ENCODE assay signal across 14 cellular contexts in genomic region chr6:88730602-88731001, GRCh38.
DNase-seq lines count a peak whose midpoint lies in the region; ATAC-seq, FAIRE-seq and TF ChIP-seq lines count a peak whose summit lies in the region.
"Had no signal": no experiment of that assay in that cellular context is flagged by ENCODE, and none has a peak within 500 bp of the region (broad histone marks: within the 10 kb centered on the region; RNA-seq: fewer than 3 reads in every experiment).

No MANE protein-coding gene starts in this region.

- H3K27ac ChIP-seq in PC-9 (no peak overlapping the region), endothelial cell of umbilical vein (ENCODE audit: insufficient read depth, low read depth, low read length) (peak overlapping the region; percentile 35)
- H3K27ac ChIP-seq in CD4-positive, alpha-beta T cell (ENCODE audit: low read depth, low read length) = no peak overlapping the region
- H3K27ac ChIP-seq: cardiac muscle cell had no signal

- peak overlapping the region; percentile 19; the same call in 1 of the 2 replicates for H3K4me2 ChIP-seq in PC-9
- no peak overlapping the region for H3K4me2 ChIP-seq in endothelial cell of umbilical vein (ENCODE audit: insufficient read depth, low read length)

- no peaks in the 10 kb centered on the region for H3K27me3 ChIP-seq in PC-9 (ENCODE audit: insufficient read depth, low read depth)
- no peaks in the 10 kb centered on the region for H3K27me3 ChIP-seq in endothelial cell of umbilical vein (ENCODE audit: control insufficient read depth in 2 of 2, insufficient read depth in 2 of 2, low read length in 2 of 2)
- no peaks in the 10 kb centered on the region for H3K27me3 ChIP-seq in CD4-positive, alpha-beta T cell (ENCODE audit: control insufficient read depth, insufficient read depth, low read length)
- H3K27me3 ChIP-seq: cardiac muscle cell had no signal

- POLR2A ChIA-PET in PC-9 (lab: Charles Lee; ENCODE audit: unreplicated experiment) = no interaction called here
- POLR2A ChIA-PET in endothelial cell of umbilical vein (lab: Charles Lee) = no interaction called here
- POLR2A ChIA-PET in CD4-positive, alpha-beta T cell (lab: Charles Lee) = no interaction called here

- no peaks in the 10 kb centered on the region for H3K9me3 Mint-ChIP-seq in CD4-positive, alpha-beta T cell

- TF ChIP-seq POLR2A in endothelial cell of umbilical vein (IDR thresholded peaks at IDR 0.05; ENCODE audit: low read depth, low read length) = no peak

- no peak overlapping the region for H3K4me3 ChIP-seq in PC-9
- H3K4me3 ChIP-seq in endothelial cell of umbilical vein (replicated peaks in 1 of 3; ENCODE audit: insufficient read depth in 1 of 3, low read depth in 1 of 3, low read length in 3 of 3) = no peak overlapping the region
- H3K4me3 ChIP-seq: cardiac muscle cell had no signal

- DNase-seq in H4 (ENCODE audit: low spot score) (peak; percentile 7), PC-9 (peak; percentile 36 to 65), endothelial cell of umbilical vein (ENCODE audit: low read depth, low spot score) (peak; percentile 50), non-pigmented ciliary epithelial cell (ENCODE audit: low read depth) (peak; percentile 38), NCI-H1048 (lab: John Stamatoyannopoulos, UW) (no peak), NCI-H2227 treated with DMSO at 0.1 percent for 48 hours (lab: John Stamatoyannopoulos, UW) (no peak)
- no peak for DNase-seq in CD4-positive, alpha-beta T cell
- DNase-seq: activated CD4-positive, CD25-positive, alpha-beta regulatory T cell treated with anti-CD3 and anti-CD28 coated beads, Interleukin-2, amount 50 U/mL, for 72 hours; naive thymus-derived CD8-positive, alpha-beta T cell; NCI-H1436 treated with DMSO at 0.1 percent for 48 hours had no signal

- H3K9me3 ChIP-seq in PC-9 (ENCODE audit: insufficient read depth, low read depth) = no peaks in the 10 kb centered on the region
- H3K9me3 ChIP-seq in endothelial cell of umbilical vein (replicated peaks; ENCODE audit: control insufficient read depth, insufficient read depth, low read length) = no peaks in the 10 kb centered on the region
- H3K9me3 ChIP-seq in CD4-positive, alpha-beta T cell (ENCODE audit: control insufficient read depth, low read length) = no peaks in the 10 kb centered on the region

- H3K36me3 Mint-ChIP-seq in CD4-positive, alpha-beta T cell (ENCODE audit: low read depth) = peaks cover 69% of the 10 kb centered on the region

- H3K4me1 ChIP-seq in PC-9 (replicated peaks; ENCODE audit: insufficient read depth) = peaks cover 13% of the 10 kb centered on the region
- peaks cover 6% of the 10 kb centered on the region for H3K4me1 ChIP-seq in endothelial cell of umbilical vein (ENCODE audit: control insufficient read depth, extremely low read depth, insufficient read depth, low read length)

- H3K9ac ChIP-seq in endothelial cell of umbilical vein (replicated peaks; ENCODE audit: extremely low read depth, insufficient read depth, low read length) = no peak overlapping the region

- H3K79me2 ChIP-seq in PC-9 (ENCODE audit: low read depth) (no peaks in the 10 kb centered on the region), endothelial cell of umbilical vein (ENCODE audit: control insufficient read depth, insufficient read depth, low read length) (no peaks in the 10 kb centered on the region)

- no peaks in the 10 kb centered on the region for H3K9me2 ChIP-seq in PC-9 (ENCODE audit: insufficient read depth)

- no peak for ATAC-seq in GM19455 (IDR thresholded peaks at IDR 0.05; ENCODE audit: unreplicated experiment)
- no peak for ATAC-seq in CD4-positive, alpha-beta T cell (ENCODE audit: poor library complexity)
- ATAC-seq: naive thymus-derived CD8-positive, alpha-beta T cell; SK-N-SH treated with all-trans-retinoic acid at 6 μM for 48 hours had no signal

- H2AFZ ChIP-seq in PC-9 = no peak overlapping the region
- no peak overlapping the region for H2AFZ ChIP-seq in endothelial cell of umbilical vein (ENCODE audit: low read depth, low read length)

- intact Hi-C loops in PC-9 (cut with micrococcal nuclease; ENCODE audit: unreplicated experiment) (no loop called here), endothelial cell of umbilical vein (cut with micrococcal nuclease) (no loop called here)
- intact Hi-C loops in CD4-positive, alpha-beta T cell (cut with DNase I, micrococcal nuclease) = no loop called here

- H4K20me1 ChIP-seq in PC-9 (ENCODE audit: insufficient read depth) (peaks cover 7% of the 10 kb centered on the region; the same call in 1 of the 2 replicates), endothelial cell of umbilical vein (replicated peaks; ENCODE audit: control insufficient read depth, extremely low read depth, insufficient read depth, low read length) (no peaks in the 10 kb centered on the region)

- peaks cover 4% of the 10 kb centered on the region; the same call in 1 of the 2 replicates for H3F3A ChIP-seq in PC-9 (ENCODE audit: insufficient read depth, low read depth)

- H3K27ac Mint-ChIP-seq in CD4-positive, alpha-beta T cell = no peak overlapping the region

- FAIRE-seq in endothelial cell of umbilical vein (lab: Jason Lieb, UNC) = peak; percentile 57
- FAIRE-seq: keratinocyte had no signal

- BruUV-seq in PC-9 (replicated peaks; lab: Mats Ljungman, UMichigan) (no TSS peak), endothelial cell of umbilical vein (replicated peaks; lab: Mats Ljungman, UMichigan) (no TSS peak)

- H3K9me1 ChIP-seq in endothelial cell of umbilical vein (replicated peaks; ENCODE audit: control insufficient read depth, extremely low read depth, insufficient read depth, low read length) = no peaks in the 10 kb centered on the region

- H3K4me3 Mint-ChIP-seq in CD4-positive, alpha-beta T cell = no peak overlapping the region
- H3K4me3 Mint-ChIP-seq: naive thymus-derived CD8-positive, alpha-beta T cell had no signal

- CTCF ChIA-PET in PC-9 (lab: Charles Lee) = no interaction called here
- CTCF ChIA-PET in endothelial cell of umbilical vein (lab: Charles Lee) = no interaction called here
- CTCF ChIA-PET in CD4-positive, alpha-beta T cell (lab: Charles Lee) = no interaction called here

- TF ChIP-seq CTCF in PC-9 (conservative IDR thresholded peaks at IDR 0.05) = no peak
- TF ChIP-seq CTCF in endothelial cell of umbilical vein (IDR thresholded peaks at IDR 0.05; ENCODE audit: extremely low read depth in 1 of 2, insufficient read depth in 1 of 2, low read depth in 1 of 2, low read length in 2 of 2) = no peak
- no peak for TF ChIP-seq CTCF in CD4-positive, alpha-beta T cell (IDR thresholded peaks at IDR 0.05)

- H3K4me1 Mint-ChIP-seq in CD4-positive, alpha-beta T cell (ENCODE audit: low read depth) = peaks cover 10% of the 10 kb centered on the region

- no peaks in the 10 kb centered on the region for H3K27me3 Mint-ChIP-seq in CD4-positive, alpha-beta T cell
- H3K27me3 Mint-ChIP-seq: naive thymus-derived CD8-positive, alpha-beta T cell had no signal

- no peaks in the 10 kb centered on the region for H3K36me3 ChIP-seq in PC-9 (ENCODE audit: low read depth)
- no peaks in the 10 kb centered on the region for H3K36me3 ChIP-seq in endothelial cell of umbilical vein (ENCODE audit: control insufficient read depth in 2 of 2, extremely low read depth in 1 of 2, insufficient read depth in 2 of 2, low read length in 2 of 2)
- H3K36me3 ChIP-seq: cardiac muscle cell had no signal

- dilution Hi-C loops in endothelial cell of umbilical vein (cut with MboI; ENCODE audit: extremely low pct_ligation_motif_present, low sequenced_read_pairs) = no loop called here

TF ChIP-seq in endothelial cell of umbilical vein, 7 proteins besides CTCF, POLR2A, EP300 and RAD21:
- no peak for TF ChIP-seq MAX (IDR thresholded peaks at IDR 0.05; ENCODE audit: insufficient read depth, insufficient read length)
- TF ChIP-seq JUN (IDR thresholded peaks at IDR 0.05; ENCODE audit: borderline replicate concordance, insufficient read depth, insufficient read length, low read depth) = no peak
- no peak for TF ChIP-seq EZH2 (IDR thresholded peaks at IDR 0.05; ENCODE audit: borderline replicate concordance, low read depth, low read length, severe bottlenecking)
- TF ChIP-seq MYC (IDR thresholded peaks at IDR 0.05; ENCODE audit: low read depth, low read length) = no peak
- TF ChIP-seq GATA2 (IDR thresholded peaks at IDR 0.05; ENCODE audit: insufficient read depth, insufficient read length, low read depth, low read length) = peak; percentile 76
- no peak for TF ChIP-seq FOS (IDR thresholded peaks at IDR 0.05; ENCODE audit: borderline replicate concordance, insufficient read depth, low read length)
- TF ChIP-seq POLR2AphosphoS5 (IDR thresholded peaks at IDR 0.05; ENCODE audit: insufficient read depth, low read depth, low read length) = no peak

Comparison
In these comparisons a context has a peak if more than half of its experiments do, and no peak if none do; other contexts are left out.
1. DNase-seq: peak in H4 (single experiment), PC-9 (2 of 2), endothelial cell of umbilical vein (single experiment) and non-pigmented ciliary epithelial cell (single experiment); none in NCI-H1048 (single experiment), CD4-positive, alpha-beta T cell (0 of 10) and NCI-H2227 treated with DMSO at 0.1 percent for 48 hours (single experiment).